2 cellular contexts compared by ENCODE assay signal in genomic region chr9:35603506-35603985, GRCh38.
TF ChIP-seq lines count a peak whose summit lies in the region.

No MANE protein-coding gene starts in this region.

TF ChIP-seq in HCT116, 20 proteins besides CTCF, POLR2A, EP300 and RAD21:
- TF ChIP-seq ZFX (IDR thresholded peaks at IDR 0.05) (peak; percentile 27; the same call in 1 of the 2 replicates), FOSL1 (IDR thresholded peaks at IDR 0.05; ENCODE audit: low read depth) (no peak), MAX (IDR thresholded peaks at IDR 0.05) (no peak), TCF7L2 (IDR thresholded peaks at IDR 0.05; ENCODE audit: borderline replicate concordance, extremely low read depth, insufficient read depth, insufficient read length) (no peak), YY1 (IDR thresholded peaks at IDR 0.05; ENCODE audit: extremely low read depth, insufficient replicate concordance, low read depth, low read length) (no peak)

TF ChIP-seq in WTC11, 78 proteins besides CTCF, POLR2A, EP300 and RAD21:
- 0 out of 2 replicates have a peak, but pooled peaks have one; percentile 33 for TF ChIP-seq TEAD4 (CRISPR knock-in tag; IDR thresholded peaks at IDR 0.05)
- TF ChIP-seq ZNF423 (CRISPR knock-in tag; IDR thresholded peaks at IDR 0.05): no peak
- TF ChIP-seq NR3C1 (CRISPR knock-in tag; conservative IDR thresholded peaks at IDR 0.05; ENCODE audit: low read depth): no peak
- TF ChIP-seq ZNF138 (CRISPR knock-in tag; conservative IDR thresholded peaks at IDR 0.05): 0 out of 2 replicates have a peak, but pooled peaks have one; percentile 46
- TF ChIP-seq ZNF121 (CRISPR knock-in tag; IDR thresholded peaks at IDR 0.05): peak; percentile 89
